In genomic region chr1:981955-982558, GRCh38 we compare ENCODE assay signal across 16 cellular contexts. TPM values are rescaled to one million over a fixed set of nuclear protein-coding genes. Genes with fewer than 3 reads are reported as not detected.
"Had no signal": no experiment of that assay in that cellular context is flagged by ENCODE, and none has a peak within 500 bp of the region (broad histone marks: within the 10 kb centered on the region; RNA-seq: fewer than 3 reads in every experiment).

Gene PERM1, minus strand, starts transcription at chr1:982093. Its CDS starts 1,064 bp downstream, at chr1:981029.

- H3K4me3 ChIP-seq: breast epithelium, skin epidermis, tibial nerve had no signal

- H3K9me3 Mint-ChIP-seq: activated T-cell treated with anti-CD3 and anti-CD28 coated beads, Interleukin-2, amount 50 U/mL, for 24 hours; memory B cell; natural killer cell treated with Interleukin-12 subunit alpha and Interleukin-12 subunit beta and Interleukin-15 and Interleukin-18, amount 100 ng/mL, for 72 hours; stimulated activated effector memory CD8-positive, alpha-beta T cell treated with anti-CD3 and anti-CD28 coated beads, Interleukin-12 subunit alpha, Interleukin-12 subunit beta, amount 100 ng/mL, for 72 hours had no signal

- H3K36me3 Mint-ChIP-seq: activated naive CD8-positive, alpha-beta T cell; natural killer cell treated with Interleukin-12 subunit alpha and Interleukin-12 subunit beta and Interleukin-15 and Interleukin-18, amount 100 ng/mL, for 72 hours; stimulated activated effector memory CD8-positive, alpha-beta T cell treated with anti-CD3 and anti-CD28 coated beads, Interleukin-12 subunit alpha, Interleukin-12 subunit beta, amount 100 ng/mL, for 72 hours had no signal

- H3K36me3 ChIP-seq: breast epithelium, tibial nerve had no signal

- H3K4me1 Mint-ChIP-seq: endodermal cell; stimulated activated effector memory CD8-positive, alpha-beta T cell treated with anti-CD3 and anti-CD28 coated beads, Interleukin-12 subunit alpha, Interleukin-12 subunit beta, amount 100 ng/mL, for 72 hours had no signal

- ATAC-seq: left lobe of liver; natural killer cell treated with Interleukin-12 subunit alpha and Interleukin-12 subunit beta and Interleukin-15 and Interleukin-18, amount 100 ng/mL, for 72 hours; stimulated activated effector memory CD8-positive, alpha-beta T cell treated with anti-CD3 and anti-CD28 coated beads, Interleukin-12 subunit alpha, Interleukin-12 subunit beta, amount 100 ng/mL, for 72 hours had no signal

- H3K9me3 ChIP-seq: breast epithelium, tibial nerve had no signal

- H3K4me1 ChIP-seq: breast epithelium had no signal

- H3K27ac Mint-ChIP-seq: activated naive CD8-positive, alpha-beta T cell; activated T-cell treated with anti-CD3 and anti-CD28 coated beads, Interleukin-2, amount 50 U/mL, for 24 hours; endodermal cell; memory B cell; natural killer cell treated with Interleukin-12 subunit alpha and Interleukin-12 subunit beta and Interleukin-15 and Interleukin-18, amount 100 ng/mL, for 72 hours; stimulated activated effector memory CD8-positive, alpha-beta T cell treated with anti-CD3 and anti-CD28 coated beads, Interleukin-12 subunit alpha, Interleukin-12 subunit beta, amount 100 ng/mL, for 72 hours had no signal

- H3K27ac ChIP-seq: breast epithelium, tibial nerve had no signal

- H3K4me3 Mint-ChIP-seq: activated naive CD8-positive, alpha-beta T cell; activated T-cell treated with anti-CD3 and anti-CD28 coated beads, Interleukin-2, amount 50 U/mL, for 24 hours; endodermal cell; memory B cell; natural killer cell treated with Interleukin-12 subunit alpha and Interleukin-12 subunit beta and Interleukin-15 and Interleukin-18, amount 100 ng/mL, for 72 hours; stimulated activated effector memory CD8-positive, alpha-beta T cell treated with anti-CD3 and anti-CD28 coated beads, Interleukin-12 subunit alpha, Interleukin-12 subunit beta, amount 100 ng/mL, for 72 hours had no signal

- DNase-seq: activated effector memory CD4-positive, alpha-beta T cell treated with anti-CD3 and anti-CD28 coated beads, Interleukin-2, amount 50 U/mL, for 16 hours; activated T-cell treated with anti-CD3 and anti-CD28 coated beads, Interleukin-2, amount 50 U/mL, for 24 hours; anterior cingulate cortex; endodermal cell; erythroblast; glutamatergic neuron had no signal

RNA-seq across cellular contexts. Expression of gene PERM1, which starts in this region (rescaled TPM):
- total RNA-seq: dermis microvascular lymphatic vessel endothelial cell; endodermal cell; natural killer cell treated with Interleukin-12 subunit alpha and Interleukin-12 subunit beta and Interleukin-15 and Interleukin-18, amount 100 ng/mL, for 72 hours; T-helper 2 cell treated with Interferon-gamma antibody and Interleukin-4, amounts not matched to agents 100 ng/mL and 5 ng/mL, for 36 hours had no signal
